Comparison of ENCODE assay signal across 10 cellular contexts in the genomic region with DNA sequence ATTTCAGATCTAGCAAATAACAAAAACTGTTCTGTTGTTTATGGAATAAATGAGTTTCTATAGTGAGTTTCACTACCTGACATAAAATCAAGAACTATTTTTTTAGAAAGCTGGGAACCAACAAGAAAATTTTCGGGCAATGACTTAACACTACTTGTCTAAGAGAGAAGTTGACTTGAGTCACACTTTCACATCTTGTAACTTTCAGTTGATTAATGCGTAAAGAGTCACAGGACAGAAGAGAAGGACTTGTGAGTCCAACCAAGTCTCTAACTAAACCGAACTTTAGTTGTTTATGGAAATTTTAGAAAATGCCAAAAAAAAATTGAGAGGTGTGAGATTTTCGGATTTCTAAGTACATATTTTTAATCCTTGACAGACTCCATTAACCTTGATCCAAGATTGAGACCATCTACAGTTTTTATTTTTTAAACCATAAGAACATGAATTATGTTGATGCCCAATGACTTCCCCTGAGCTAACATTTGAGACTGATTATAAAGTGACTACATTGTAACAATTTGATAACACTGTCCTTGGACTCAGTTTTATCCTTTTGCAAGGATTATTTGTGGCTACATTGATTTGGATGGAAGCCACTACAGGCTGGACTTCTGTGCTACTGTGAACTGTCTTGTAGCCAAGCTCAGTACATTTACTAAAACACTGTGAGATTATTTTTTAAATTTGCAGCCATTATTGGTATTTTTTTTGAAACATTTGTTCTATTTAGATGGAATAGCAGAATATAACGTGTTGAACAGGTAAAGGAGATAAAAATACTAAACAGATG.
DNase-seq lines count a peak whose midpoint lies in the region; ATAC-seq, FAIRE-seq and TF ChIP-seq lines count a peak whose summit lies in the region.
"Had no signal": no experiment of that assay in that cellular context is flagged by ENCODE, and none has a peak within 500 bp of the region (broad histone marks: within the 10 kb centered on the region; RNA-seq: fewer than 3 reads in every experiment).

No MANE protein-coding gene starts in this region.

- no peaks in the 10 kb centered on the region for H3K27me3 ChIP-seq in thyroid gland
- H3K27me3 ChIP-seq in foreskin keratinocyte: no peaks in the 10 kb centered on the region

- H3K4me1 ChIP-seq in thyroid gland: no peaks in the 10 kb centered on the region
- H3K4me1 ChIP-seq in foreskin keratinocyte: peaks cover 21% of the 10 kb centered on the region

- peak; percentile 95 for FAIRE-seq in D721Med (lab: Jason Lieb, UNC)

- no peaks in the 10 kb centered on the region for H3K36me3 ChIP-seq in thyroid gland

- H3K27ac Mint-ChIP-seq in activated T-helper 2 cell treated with anti-CD3 and anti-CD28 coated beads, Interferon-gamma antibody, Interleukin-2, Interleukin-4, amounts not matched to agents 10 μg/mL and 5 μg/mL and 100 μg/mL, durations not matched to agents 14 hours and 24 hours and 36 hours: peak overlapping the region; percentile 71

- no peak for TF ChIP-seq POLR2A in thyroid gland (IDR thresholded peaks at IDR 0.05)

- peaks cover 52% of the 10 kb centered on the region for H3K36me3 Mint-ChIP-seq in activated T-helper 2 cell treated with anti-CD3 and anti-CD28 coated beads, Interferon-gamma antibody, Interleukin-2, Interleukin-4, amounts not matched to agents 10 μg/mL and 5 μg/mL and 100 μg/mL, durations not matched to agents 14 hours and 24 hours and 36 hours (ENCODE audit: low read depth)

- H3K4me3 Mint-ChIP-seq in activated T-helper 2 cell treated with anti-CD3 and anti-CD28 coated beads, Interferon-gamma antibody, Interleukin-2, Interleukin-4, amounts not matched to agents 10 μg/mL and 5 μg/mL and 100 μg/mL, durations not matched to agents 14 hours and 24 hours and 36 hours (ENCODE audit: low read depth): peak overlapping the region; percentile 55

- TF ChIP-seq CTCF in D721Med (IDR thresholded peaks at IDR 0.05; ENCODE audit: insufficient read depth, missing control alignments) (no peak), thyroid gland (IDR thresholded peaks at IDR 0.05) (no peak), foreskin keratinocyte (conservative IDR thresholded peaks at IDR 0.05) (no peak)

- no peaks in the 10 kb centered on the region for H3K9me3 Mint-ChIP-seq in activated T-helper 2 cell treated with anti-CD3 and anti-CD28 coated beads, Interferon-gamma antibody, Interleukin-2, Interleukin-4, amounts not matched to agents 10 μg/mL and 5 μg/mL and 100 μg/mL, durations not matched to agents 14 hours and 24 hours and 36 hours

- 88 to 91% methylated on average over 5 of the region's 5 CpGs for WGBS in thyroid gland, 2 donors

- H3K9me3 ChIP-seq in thyroid gland: no peaks in the 10 kb centered on the region

- no peaks in the 10 kb centered on the region for H3K27me3 Mint-ChIP-seq in activated T-helper 2 cell treated with anti-CD3 and anti-CD28 coated beads, Interferon-gamma antibody, Interleukin-2, Interleukin-4, amounts not matched to agents 10 μg/mL and 5 μg/mL and 100 μg/mL, durations not matched to agents 14 hours and 24 hours and 36 hours (ENCODE audit: low read depth)

- ATAC-seq in GM19397 (IDR thresholded peaks at IDR 0.05; ENCODE audit: unreplicated experiment) (peak; percentile 50), HG03159 (IDR thresholded peaks at IDR 0.05; ENCODE audit: unreplicated experiment) (peak; percentile 76), foreskin keratinocyte (no peak)

- intact Hi-C loops in activated T-helper 2 cell treated with anti-CD3 and anti-CD28 coated beads, Interferon-gamma antibody, Interleukin-2, Interleukin-4, amounts not matched to agents 10 μg/mL and 5 μg/mL and 100 μg/mL, durations not matched to agents 14 hours and 24 hours and 36 hours (cut with micrococcal nuclease): loop anchor here (1.0 to 10.0 kb wide), 6 partner anchors 12 to 398 kb away; no protein-coding TSS in a partner anchor
- intact Hi-C loops in thyroid gland (cut with DNase I): no loop called here

- H3K4me3 ChIP-seq in thyroid gland (replicated peaks in 1 of 3): no peak overlapping the region

- peaks cover 73% of the 10 kb centered on the region for H3K4me1 Mint-ChIP-seq in activated T-helper 2 cell treated with anti-CD3 and anti-CD28 coated beads, Interferon-gamma antibody, Interleukin-2, Interleukin-4, amounts not matched to agents 10 μg/mL and 5 μg/mL and 100 μg/mL, durations not matched to agents 14 hours and 24 hours and 36 hours (ENCODE audit: low read depth)

- DNase-seq in D721Med (ENCODE audit: insufficient read length, low spot score): no peak
- DNase-seq in activated T-helper 2 cell treated with anti-CD3 and anti-CD28 coated beads, Interferon-gamma antibody, Interleukin-2, Interleukin-4, amounts not matched to agents 10 μg/mL and 5 μg/mL and 100 μg/mL, durations not matched to agents 14 hours and 24 hours and 36 hours (ENCODE audit: low spot score): no peak
- no peak for DNase-seq in thyroid gland
- DNase-seq in NCI-H187 treated with DMSO at 0.1 percent for 48 hours (lab: John Stamatoyannopoulos, UW): no peak
- DNase-seq in central memory CD4-positive, alpha-beta T cell: no peak
- no peak for DNase-seq in foreskin keratinocyte
- DNase-seq: kidney glomerular epithelial cell, NCI-H510A had no signal

- H3K27ac ChIP-seq in thyroid gland (no peak overlapping the region), foreskin keratinocyte (no peak overlapping the region)
